Comparison of ENCODE assay signal across 13 cellular contexts in the genomic region with DNA sequence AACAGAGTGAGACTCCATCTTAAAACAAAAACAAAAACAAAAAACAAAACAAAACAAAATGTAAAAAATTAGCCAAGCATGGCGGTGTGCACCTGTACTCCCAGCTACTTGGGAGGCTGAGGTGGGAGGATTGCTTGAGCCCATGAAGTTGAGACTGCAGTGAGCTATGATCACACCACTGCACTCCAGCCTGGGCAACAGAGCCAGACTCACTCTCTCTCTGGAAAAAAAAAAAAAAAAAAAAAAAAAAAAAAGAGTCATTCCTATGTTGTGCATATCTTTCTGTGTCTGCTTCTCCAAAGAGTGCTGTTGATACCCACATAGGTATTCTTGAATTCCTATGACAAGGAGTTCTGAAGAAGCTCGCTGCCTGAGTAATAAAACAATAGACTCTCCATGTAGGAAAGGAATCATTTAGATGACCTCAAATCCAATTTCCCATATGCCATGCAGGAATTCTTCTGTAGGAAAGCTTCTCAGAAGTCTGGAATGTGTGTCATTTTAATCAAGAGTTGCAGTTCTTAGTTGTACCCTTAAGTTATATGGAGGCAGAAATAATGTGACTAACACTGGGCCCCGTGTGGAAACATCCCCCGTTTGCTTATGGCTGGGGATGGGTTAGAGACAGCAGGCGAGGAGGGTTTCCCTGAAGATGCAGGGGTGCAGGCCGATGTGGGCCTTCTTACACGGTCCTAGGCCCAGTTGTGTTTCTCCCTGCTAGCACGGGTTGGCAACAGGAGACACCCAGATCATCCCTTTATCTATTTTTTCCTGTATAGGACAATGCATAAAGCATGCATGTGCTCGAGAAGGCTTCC.
DNase-seq lines count a peak whose midpoint lies in the region; ATAC-seq, FAIRE-seq and TF ChIP-seq lines count a peak whose summit lies in the region.
"Had no signal": no experiment of that assay in that cellular context is flagged by ENCODE, and none has a peak within 500 bp of the region (broad histone marks: within the 10 kb centered on the region; RNA-seq: fewer than 3 reads in every experiment).

No MANE protein-coding gene starts in this region.

- peaks cover 24% of the 10 kb centered on the region for H3K4me1 ChIP-seq in lower lobe of right lung
- H3K4me1 ChIP-seq in hepatocyte (ENCODE audit: insufficient read depth), result no peaks in the 10 kb centered on the region
- H3K4me1 ChIP-seq: SJCRH30, vagina had no signal

- no peak for TF ChIP-seq CTCF in lower lobe of right lung (IDR thresholded peaks at IDR 0.05)
- TF ChIP-seq CTCF in hepatocyte (IDR thresholded peaks at IDR 0.05; ENCODE audit: poor library complexity), result no peak

- no peaks in the 10 kb centered on the region for H3K9me2 ChIP-seq in hepatocyte (replicated peaks; ENCODE audit: insufficient read depth)

- H2AFZ ChIP-seq in hepatocyte, result no peak overlapping the region

- FAIRE-seq in GM12892 (lab: Jason Lieb, UNC), result peak; percentile 90

- no peaks in the 10 kb centered on the region for H3K27me3 ChIP-seq in lower lobe of right lung (ENCODE audit: low read depth)
- H3K27me3 ChIP-seq in hepatocyte, result no peaks in the 10 kb centered on the region
- H3K27me3 ChIP-seq: SJCRH30, vagina had no signal

- 92% methylated on average over 9 of the region's 9 CpGs for WGBS in hepatocyte (ENCODE audit: low lambda C conversion rate, missing lambda C conversion rate)

- H3K4me3 ChIP-seq in lower lobe of right lung (no peak overlapping the region), hepatocyte (no peak overlapping the region)
- H3K4me3 ChIP-seq: SJCRH30, vagina had no signal

- H3K36me3 ChIP-seq in lower lobe of right lung (no peaks in the 10 kb centered on the region), hepatocyte (replicated peaks; ENCODE audit: insufficient read depth, low read depth) (no peaks in the 10 kb centered on the region)
- H3K36me3 ChIP-seq: SJCRH30, vagina had no signal

- peaks cover 29% of the 10 kb centered on the region for H3K79me2 ChIP-seq in hepatocyte

- intact Hi-C loops in lower lobe of right lung (cut with DNase I), result no loop called here

- DNase-seq in GM12892 (ENCODE audit: insufficient read length) (no peak), M059J (ENCODE audit: low read depth) (peak; percentile 37), lower lobe of right lung (no peak), NCI-H2227 treated with DMSO at 0.1 percent for 48 hours (lab: John Stamatoyannopoulos, UW) (no peak), hepatocyte (ENCODE audit: low spot score) (no peak)
- no peak for DNase-seq in stimulated activated CD4-positive, alpha-beta T cell treated with anti-CD3 and anti-CD28 coated beads, Interleukin-4, amount 100 ng/mL, for 1 hour
- DNase-seq: activated gamma-delta T cell treated with Interleukin-2 at 50 U/mL for 16 hours, mesendoderm, NCI-H1092 treated with DMSO at 0.1 percent for 48 hours had no signal

- TF ChIP-seq POLR2A in GM12892 (IDR thresholded peaks at IDR 0.05; ENCODE audit: low read depth, low read length), result no peak

- no peak overlapping the region for H3K4me2 ChIP-seq in hepatocyte

- ATAC-seq in GM21367 (IDR thresholded peaks at IDR 0.05; ENCODE audit: unreplicated experiment) (peak; percentile 10), lower lobe of right lung (peak in 1 of 2 donors; percentile 21)

- H3K27ac ChIP-seq in lower lobe of right lung, result peak overlapping the region; percentile 63
- H3K27ac ChIP-seq in hepatocyte, result no peak overlapping the region
- H3K27ac ChIP-seq: epithelial cell of prostate, SJCRH30, vagina had no signal

- H4K20me1 ChIP-seq in hepatocyte (ENCODE audit: insufficient read depth, poor library complexity, severe bottlenecking), result no peaks in the 10 kb centered on the region

- no peaks in the 10 kb centered on the region for H3K9me3 ChIP-seq in lower lobe of right lung
- no peaks in the 10 kb centered on the region for H3K9me3 ChIP-seq in hepatocyte (ENCODE audit: low read depth)
- H3K9me3 ChIP-seq: SJCRH30, vagina had no signal
